Comparison of ENCODE assay signal across 1 cellular context in genomic region chr18:36130039-36130831, GRCh38.
TF ChIP-seq lines count a peak whose summit lies in the region.

No MANE protein-coding gene starts in this region.

TF ChIP-seq in HepG2, 621 proteins besides CTCF, POLR2A, EP300 and RAD21 (continued from another document and continues in another):
- TF ChIP-seq MLXIP (CRISPR knock-in tag; IDR thresholded peaks at IDR 0.05; ENCODE audit: borderline replicate concordance) (no peak), TCF7L2 (IDR thresholded peaks at IDR 0.05; ENCODE audit: low read depth, low read length) (no peak), GRHL1 (CRISPR knock-in tag; conservative IDR thresholded peaks at IDR 0.05) (no peak), ZNF615 (CRISPR knock-in tag; IDR thresholded peaks at IDR 0.05; ENCODE audit: borderline replicate concordance) (no peak), EEA1 (CRISPR knock-in tag; IDR thresholded peaks at IDR 0.05; ENCODE audit: borderline replicate concordance) (no peak), ZNF572 (CRISPR knock-in tag; IDR thresholded peaks at IDR 0.05) (no peak), DNMT1 (CRISPR knock-in tag; IDR thresholded peaks at IDR 0.05) (no peak), KDM1A (CRISPR knock-in tag; IDR thresholded peaks at IDR 0.05) (no peak), ZFY (CRISPR knock-in tag; IDR thresholded peaks at IDR 0.05) (no peak), ZNF276 (CRISPR knock-in tag; IDR thresholded peaks at IDR 0.05; ENCODE audit: low read depth) (no peak), HOXA5 (CRISPR knock-in tag; IDR thresholded peaks at IDR 0.05) (no peak), ZNF383 (CRISPR knock-in tag; IDR thresholded peaks at IDR 0.05; ENCODE audit: borderline replicate concordance) (no peak), FOXP4 (CRISPR knock-in tag; IDR thresholded peaks at IDR 0.05) (0 out of 2 replicates have a peak, but pooled peaks have one; percentile 3), SP5 (CRISPR knock-in tag; IDR thresholded peaks at IDR 0.05; ENCODE audit: borderline replicate concordance, low read depth) (no peak), HOXA9 (CRISPR knock-in tag; IDR thresholded peaks at IDR 0.05; ENCODE audit: borderline replicate concordance) (peak; percentile 7; the same call in 1 of the 2 replicates), PREB (CRISPR knock-in tag; IDR thresholded peaks at IDR 0.05) (peak; percentile 27; the same call in 1 of the 2 replicates), ZNF317 (CRISPR knock-in tag; IDR thresholded peaks at IDR 0.05) (no peak), ZSCAN9 (CRISPR knock-in tag; IDR thresholded peaks at IDR 0.05; ENCODE audit: borderline replicate concordance) (no peak), ZNF263 (CRISPR knock-in tag; IDR thresholded peaks at IDR 0.05) (no peak), GATAD2A (CRISPR knock-in tag; IDR thresholded peaks at IDR 0.05) (no peak), TEAD3 (CRISPR knock-in tag; optimal IDR thresholded peaks at IDR 0.05; ENCODE audit: borderline replicate concordance) (no peak), ZZZ3 (CRISPR knock-in tag; IDR thresholded peaks at IDR 0.05; ENCODE audit: borderline replicate concordance) (no peak), ZSCAN5A (CRISPR knock-in tag; IDR thresholded peaks at IDR 0.05; ENCODE audit: borderline replicate concordance) (0 out of 2 replicates have a peak, but pooled peaks have one; percentile 35), ZBTB4 (CRISPR knock-in tag; IDR thresholded peaks at IDR 0.05; ENCODE audit: borderline replicate concordance) (no peak), MIER2 (CRISPR knock-in tag; IDR thresholded peaks at IDR 0.05) (no peak; the same call in 1 of the 2 replicates), NR3C1 (CRISPR knock-in tag; IDR thresholded peaks at IDR 0.05) (no peak), MNT (IDR thresholded peaks at IDR 0.05) (no peak), ZNF720 (CRISPR knock-in tag; IDR thresholded peaks at IDR 0.05) (no peak), DR1 (CRISPR knock-in tag; IDR thresholded peaks at IDR 0.05) (no peak), ZFP36L2 (CRISPR knock-in tag; IDR thresholded peaks at IDR 0.05) (no peak), CHD4 (IDR thresholded peaks at IDR 0.05; ENCODE audit: borderline replicate concordance, low read length) (no peak), RERE (CRISPR knock-in tag; IDR thresholded peaks at IDR 0.05; ENCODE audit: low read depth) (no peak), FOXP1 (IDR thresholded peaks at IDR 0.05) (no peak), FOXP1 (CRISPR knock-in tag; IDR thresholded peaks at IDR 0.05) (no peak), ZNF326 (CRISPR knock-in tag; IDR thresholded peaks at IDR 0.05; ENCODE audit: borderline replicate concordance) (no peak), ZNF12 (CRISPR knock-in tag; IDR thresholded peaks at IDR 0.05) (no peak), ZNF510 (CRISPR knock-in tag; IDR thresholded peaks at IDR 0.05; ENCODE audit: low read depth) (no peak; the same call in 1 of the 2 replicates)
